18 cellular contexts compared by ENCODE assay signal in the genomic region with DNA sequence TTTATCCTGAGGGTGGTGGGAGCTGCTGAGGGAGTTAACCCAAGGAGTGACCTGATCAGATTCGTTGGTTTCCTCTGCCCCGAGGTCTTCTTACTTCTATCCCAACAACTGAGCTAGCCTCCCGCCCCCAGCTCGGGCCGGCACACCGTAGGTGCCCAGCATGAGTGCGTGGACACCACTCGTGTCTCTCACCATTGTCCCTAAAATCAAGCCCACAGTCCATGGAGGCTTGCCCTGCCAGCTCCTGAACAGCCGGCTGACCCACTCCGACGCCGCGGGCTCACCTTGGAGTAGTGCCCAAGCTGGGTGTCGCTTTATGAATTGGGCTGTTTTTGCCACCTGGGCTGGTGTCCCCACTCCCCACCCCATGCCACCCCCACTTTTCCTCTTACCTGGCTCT.
"Had no signal": no experiment of that assay in that cellular context is flagged by ENCODE, and none has a peak within 500 bp of the region (broad histone marks: within the 10 kb centered on the region; RNA-seq: fewer than 3 reads in every experiment).

No MANE protein-coding gene starts in this region.

- H3K9me3 Mint-ChIP-seq: activated naive CD8-positive, alpha-beta T cell treated with anti-CD3 and anti-CD28 coated beads, Interleukin-2, amount 10 ng/mL, durations not matched to agents 7 days and 5 days had no signal

- ATAC-seq: left lobe of liver, right cardiac atrium, upper lobe of right lung had no signal

- H3K36me3 ChIP-seq: prostate gland, thoracic aorta, upper lobe of right lung had no signal

- H3K27me3 ChIP-seq: dorsolateral prefrontal cortex had no signal

- H3K4me3 ChIP-seq: lung, prostate gland, skin epidermis, thoracic aorta, upper lobe of right lung had no signal

- H3K36me3 Mint-ChIP-seq: activated naive CD8-positive, alpha-beta T cell treated with anti-CD3 and anti-CD28 coated beads, Interleukin-2, amount 10 ng/mL, durations not matched to agents 7 days and 5 days had no signal

- H3K4me3 Mint-ChIP-seq: activated naive CD8-positive, alpha-beta T cell treated with anti-CD3 and anti-CD28 coated beads, Interleukin-2, amount 10 ng/mL, durations not matched to agents 7 days and 5 days; nephron progenitor cell had no signal

- H3K4me1 ChIP-seq: prostate gland, upper lobe of right lung had no signal

- DNase-seq: activated CD4-positive, alpha-beta T cell treated with anti-CD3 and anti-CD28 coated beads, Interleukin-2, amount 50 U/mL, for 4 hours; activated naive CD4-positive, alpha-beta T cell; activated naive CD8-positive, alpha-beta T cell treated with anti-CD3 and anti-CD28 coated beads, Interleukin-2, amount 10 ng/mL, durations not matched to agents 7 days and 5 days; activated T-cell treated with anti-CD3 and anti-CD28 coated beads for 4 hours; amygdala; dorsolateral prefrontal cortex; foreskin melanocyte; kidney; midbrain; nephron progenitor cell; upper lobe of right lung had no signal

- H3K27ac Mint-ChIP-seq: nephron progenitor cell had no signal

- H3K27ac ChIP-seq: prostate gland, skin epidermis, thoracic aorta, upper lobe of right lung, VCaP had no signal
